In genomic region chr10:46053534-46054434, GRCh38 we compare ENCODE assay signal across 1 cellular context.
TF ChIP-seq lines count a peak whose summit lies in the region.

No MANE protein-coding gene starts in this region.

TF ChIP-seq in K562, 482 proteins besides CTCF, POLR2A, EP300 and RAD21 (continued from another document):
- no peak for TF ChIP-seq ZNF324 (CRISPR knock-in tag; IDR thresholded peaks at IDR 0.05)
- no peak for TF ChIP-seq MYBL2 (IDR thresholded peaks at IDR 0.05; ENCODE audit: low read depth)
- TF ChIP-seq MYBL2 (CRISPR knock-in tag; IDR thresholded peaks at IDR 0.05; ENCODE audit: borderline replicate concordance): no peak
- TF ChIP-seq IRF2 (CRISPR knock-in tag; IDR thresholded peaks at IDR 0.05): no peak
- TF ChIP-seq ZNF586 (CRISPR knock-in tag; conservative IDR thresholded peaks at IDR 0.05): no peak
